1 cellular context compared by ENCODE assay signal in the genomic region with DNA sequence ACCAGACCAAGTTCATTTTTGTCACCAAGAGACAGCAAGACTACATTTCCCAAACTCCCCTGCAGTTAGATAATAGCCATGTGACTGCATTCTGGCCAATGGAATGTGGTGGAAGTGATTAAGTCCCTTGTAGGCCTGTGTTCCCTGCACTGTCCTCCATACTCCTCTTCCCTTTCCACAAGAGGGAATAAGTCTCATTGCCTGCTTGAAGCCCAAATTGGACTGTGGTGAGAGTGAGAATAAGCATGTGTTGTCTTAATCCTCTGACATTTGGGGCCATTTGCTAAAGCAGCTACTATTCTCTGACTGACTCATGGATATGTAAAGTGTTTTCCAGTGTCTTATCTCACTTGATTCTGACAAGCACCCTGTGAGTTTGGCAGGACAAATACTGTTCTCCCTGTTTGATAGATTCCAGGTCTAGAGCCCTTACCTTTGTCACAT.
TF ChIP-seq lines count a peak whose summit lies in the region.

No MANE protein-coding gene starts in this region.

TF ChIP-seq in K562, 482 proteins besides CTCF, POLR2A, EP300 and RAD21 (continued from another document):
- TF ChIP-seq, protein P1, sequence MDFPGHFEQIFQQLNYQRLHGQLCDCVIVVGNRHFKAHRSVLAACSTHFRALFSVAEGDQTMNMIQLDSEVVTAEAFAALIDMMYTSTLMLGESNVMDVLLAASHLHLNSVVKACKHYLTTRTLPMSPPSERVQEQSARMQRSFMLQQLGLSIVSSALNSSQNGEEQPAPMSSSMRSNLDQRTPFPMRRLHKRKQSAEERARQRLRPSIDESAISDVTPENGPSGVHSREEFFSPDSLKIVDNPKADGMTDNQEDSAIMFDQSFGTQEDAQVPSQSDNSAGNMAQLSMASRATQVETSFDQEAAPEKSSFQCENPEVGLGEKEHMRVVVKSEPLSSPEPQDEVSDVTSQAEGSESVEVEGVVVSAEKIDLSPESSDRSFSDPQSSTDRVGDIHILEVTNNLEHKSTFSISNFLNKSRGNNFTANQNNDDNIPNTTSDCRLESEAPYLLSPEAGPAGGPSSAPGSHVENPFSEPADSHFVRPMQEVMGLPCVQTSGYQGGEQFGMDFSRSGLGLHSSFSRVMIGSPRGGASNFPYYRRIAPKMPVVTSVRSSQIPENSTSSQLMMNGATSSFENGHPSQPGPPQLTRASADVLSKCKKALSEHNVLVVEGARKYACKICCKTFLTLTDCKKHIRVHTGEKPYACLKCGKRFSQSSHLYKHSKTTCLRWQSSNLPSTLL (IDR thresholded peaks at IDR 0.05): no peak
- no peak for TF ChIP-seq EP400 (IDR thresholded peaks at IDR 0.05)
- TF ChIP-seq ZNF143 (CRISPR knock-in tag; IDR thresholded peaks at IDR 0.05): peak; percentile 72
- no peak for TF ChIP-seq ZZZ3 (IDR thresholded peaks at IDR 0.05)
